8 cellular contexts compared by ENCODE assay signal in the genomic region with DNA sequence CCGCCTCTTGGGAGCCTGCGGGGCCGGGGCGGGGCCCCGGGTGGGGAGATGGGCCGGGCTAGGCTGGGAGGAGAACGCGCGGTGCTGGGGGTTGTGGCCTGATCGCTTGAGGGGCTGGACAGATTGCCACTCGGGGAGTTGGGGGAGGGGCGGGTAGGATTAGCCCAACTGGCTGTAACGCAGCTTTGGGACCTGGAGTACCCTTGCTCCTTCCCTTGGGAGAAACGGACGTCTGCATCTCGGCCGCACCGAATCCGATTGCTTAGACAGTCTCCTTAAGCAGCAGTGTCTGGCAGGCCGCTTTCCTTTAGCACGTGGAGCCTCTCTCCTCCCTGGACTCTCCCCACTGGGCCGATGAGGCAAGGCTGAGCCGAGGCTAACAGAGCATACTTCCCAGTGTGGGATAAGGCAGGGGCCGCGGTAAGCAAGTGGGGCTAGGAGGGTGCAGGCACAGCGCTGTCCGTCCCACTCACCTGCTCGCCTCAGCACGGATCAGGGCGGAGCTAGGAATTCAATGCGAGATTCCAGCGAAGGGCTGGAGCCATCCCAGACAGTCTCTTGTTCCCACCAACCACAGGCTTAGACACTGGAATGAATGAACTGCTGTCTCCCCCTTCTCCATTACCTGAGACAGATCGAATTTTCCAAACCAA. TPM values are rescaled to one million over a fixed set of nuclear protein-coding genes. Genes with fewer than 3 reads are reported as not detected.
DNase-seq lines count a peak whose midpoint lies in the region; ATAC-seq and TF ChIP-seq lines count a peak whose summit lies in the region.

No MANE protein-coding gene starts in this region.

- H3K27ac ChIP-seq in OCI-LY3 (ENCODE audit: low read length) (peak overlapping the region; percentile 59), ectodermal cell (ENCODE audit: insufficient read depth, low read depth, low read length, poor library complexity, severe bottlenecking) (peak overlapping the region; percentile 91), upper lobe of left lung (peak overlapping the region; percentile 64 to 91 (median 86))

- 1 to 2% methylated on average over 33 of the region's 33 CpGs for WGBS in ectodermal cell, 2 experiments
- whole genome bisulfite sequencing in upper lobe of left lung, 2 donors, result 10 to 39% methylated on average over 10 to 25 of the region's 33 CpGs

- H3K4me3 ChIP-seq in OCI-LY3 (ENCODE audit: low read length) (peak overlapping the region; percentile 97), ectodermal cell (ENCODE audit: insufficient read depth, low read depth, low read length) (peak overlapping the region; percentile 95), upper lobe of left lung (peak overlapping the region; percentile 29 to 98 (median 81))

- H3K4me1 ChIP-seq in OCI-LY3 (ENCODE audit: low read length) (peaks cover 16% of the 10 kb centered on the region), ectodermal cell (ENCODE audit: control insufficient read depth, insufficient read depth, low read length) (peaks cover 36% of the 10 kb centered on the region), upper lobe of left lung (peaks cover 18 to 46% (median 33%) of the 10 kb centered on the region in 4 donors)

- H3K36me3 ChIP-seq in OCI-LY3 (replicated peaks; ENCODE audit: low read depth, low read length) (peaks cover 12% of the 10 kb centered on the region), ectodermal cell (ENCODE audit: control insufficient read depth, insufficient read depth, low read length) (no peaks in the 10 kb centered on the region), upper lobe of left lung (no peaks in the 10 kb centered on the region)

- peak overlapping the region; percentile 95 for H3K4me2 ChIP-seq in OCI-LY3 (ENCODE audit: low read length)

- H3K79me2 ChIP-seq in OCI-LY3 (ENCODE audit: low read length), result peaks cover 45% of the 10 kb centered on the region

- H3K9ac ChIP-seq in OCI-LY3 (ENCODE audit: low read length), result peak overlapping the region; percentile 82

- no peak for TF ChIP-seq EP300 in upper lobe of left lung (IDR thresholded peaks at IDR 0.05)

- peaks cover 30% of the 10 kb centered on the region for H4K20me1 ChIP-seq in OCI-LY3 (ENCODE audit: insufficient read depth, low read length)

- no peak for TF ChIP-seq POLR2A in upper lobe of left lung (IDR thresholded peaks at IDR 0.05)

- DNase-seq in midbrain (lab: John Stamatoyannopoulos, UW) (peak; percentile 54), upper lobe of left lung (peak in 1 of 2 donors; percentile 59), dermis blood vessel endothelial cell (no peak), KBM-7 (no peak)

- H3K27me3 ChIP-seq in OCI-LY3 (ENCODE audit: low read depth, low read length), result no peaks in the 10 kb centered on the region
- no peaks in the 10 kb centered on the region for H3K27me3 ChIP-seq in ectodermal cell (ENCODE audit: control insufficient read depth, insufficient read depth, low read length, poor library complexity, severe bottlenecking)
- H3K27me3 ChIP-seq in upper lobe of left lung, result no peaks in the 10 kb centered on the region

- TF ChIP-seq CTCF in OCI-LY3 (IDR thresholded peaks at IDR 0.05; ENCODE audit: low read depth, low read length), result no peak
- TF ChIP-seq CTCF in upper lobe of left lung (IDR thresholded peaks at IDR 0.05), result no peak

- peak; percentile 43 for ATAC-seq in GM18870 (IDR thresholded peaks at IDR 0.05; ENCODE audit: unreplicated experiment)
- peak; percentile 5 for ATAC-seq in HG03135 (IDR thresholded peaks at IDR 0.05; ENCODE audit: unreplicated experiment)
- ATAC-seq in upper lobe of left lung (ENCODE audit: low FRiP score in 2 of 2), result peak; percentile 46 to 68

- H3K9me3 ChIP-seq in OCI-LY3 (ENCODE audit: insufficient read depth, low read length) (no peaks in the 10 kb centered on the region), ectodermal cell (ENCODE audit: control insufficient read depth, low read length) (no peaks in the 10 kb centered on the region), upper lobe of left lung (no peaks in the 10 kb centered on the region)

- in situ Hi-C loops in KBM-7 (cut with MboI; ENCODE audit: low pct_unique_long_range_greater_than_20kb, low sequenced_read_pairs), result no loop called here

- peak overlapping the region; percentile 85 for H2AFZ ChIP-seq in OCI-LY3 (ENCODE audit: low read depth, low read length)

RNA-seq across cellular contexts. Expression of gene ACLY, which starts 0.5 kb away (rescaled TPM):
- polyA plus RNA-seq in ectodermal cell (2013, experiment 1 of 4), result 247 TPM
- polyA plus RNA-seq in ectodermal cell (2013, experiment 2 of 4), result 243 TPM
- 152 TPM for polyA plus RNA-seq in ectodermal cell (2013, experiment 3 of 4)
- polyA plus RNA-seq in ectodermal cell (2013, experiment 4 of 4), result 162 TPM
- total RNA-seq in upper lobe of left lung (100 to 1,000 TPM in 2 of 6 donors, 10 to 100 TPM in 4; 41.9 to 132 (median 84.6) TPM), dermis blood vessel endothelial cell (195 and 384 TPM in 2 replicates)

RNA-seq across cellular contexts. Expression of gene ODAD4, which starts 11.1 kb away (rescaled TPM):
- 8.4 TPM for polyA plus RNA-seq in ectodermal cell (2013, experiment 1 of 4)
- 7.1 TPM for polyA plus RNA-seq in ectodermal cell (2013, experiment 2 of 4)
- polyA plus RNA-seq in ectodermal cell (2013, experiment 3 of 4), result 4.9 TPM
- 5.9 TPM for polyA plus RNA-seq in ectodermal cell (2013, experiment 4 of 4)
- 10 to 100 TPM in 2 of 6 donors, 1 to 10 TPM in 4; 1.2 to 16.9 (median 4.8) TPM for total RNA-seq in upper lobe of left lung
- total RNA-seq in dermis blood vessel endothelial cell, result 0.28 and 0.34 TPM in 2 replicates

RNA-seq across cellular contexts. Expression of gene CNP, which starts 47.3 kb away (rescaled TPM):
- 113 TPM for polyA plus RNA-seq in ectodermal cell (2013, experiment 1 of 4)
- polyA plus RNA-seq in ectodermal cell (2013, experiment 2 of 4), result 121 TPM
- 60.9 TPM for polyA plus RNA-seq in ectodermal cell (2013, experiment 3 of 4)
- polyA plus RNA-seq in ectodermal cell (2013, experiment 4 of 4), result 69.8 TPM
- total RNA-seq in upper lobe of left lung, result 10 to 100 TPM; 33.4 to 62.3 (median 45.3) TPM
- total RNA-seq in dermis blood vessel endothelial cell, result 48.7 and 63.1 TPM in 2 replicates

RNA-seq across cellular contexts. Expression of gene KLHL11, which starts 54.1 kb away (rescaled TPM):
- polyA plus RNA-seq in ectodermal cell (2013, experiment 1 of 4), result 9.0 TPM
- polyA plus RNA-seq in ectodermal cell (2013, experiment 2 of 4), result 8.5 TPM
- polyA plus RNA-seq in ectodermal cell (2013, experiment 3 of 4), result 7.0 TPM
- 7.6 TPM for polyA plus RNA-seq in ectodermal cell (2013, experiment 4 of 4)
- total RNA-seq in upper lobe of left lung (10 to 100 TPM; 13.3 to 25.2 (median 15.5) TPM), dermis blood vessel endothelial cell (35.7 and 41.2 TPM in 2 replicates)

Comparison
In these comparisons a context has a peak if more than half of its experiments do, and no peak if none do; other contexts are left out.
1. ATAC-seq: peak in every context shown above with its lines; median percentile 57 in upper lobe of left lung; 43 in GM18870; 5 in HG03135.